ENCODE assay signal across 24 cellular contexts in genomic region chr20:16966276-16966880, GRCh38.
"Had no signal": no experiment of that assay in that cellular context is flagged by ENCODE, and none has a peak within 500 bp of the region (broad histone marks: within the 10 kb centered on the region; RNA-seq: fewer than 3 reads in every experiment).

No MANE protein-coding gene starts in this region.

- H3K9me3 Mint-ChIP-seq: activated B cell treated with CpG ODN at 0.5 μM for 24 hours had no signal

- H3K4me1 ChIP-seq: left lung, sigmoid colon had no signal

- H3K4me2 ChIP-seq: neural progenitor cell, smooth muscle cell had no signal

- ATAC-seq: activated CD4-positive, alpha-beta T cell treated with anti-CD3 and anti-CD28 coated beads for 36 hours; left lung; naive thymus-derived CD4-positive, alpha-beta T cell; stimulated activated naive B cell treated with anti-CD40 and anti-IgM and Interleukin-4, amounts not matched to agents 10 μg/mL and 1 μg/mL and 100 μg/mL, for 72 hours had no signal

- DNase-seq: activated B cell treated with CpG ODN at 0.5 μM for 24 hours; activated CD4-positive, alpha-beta memory T cell treated with anti-CD3 and anti-CD28 coated beads for 36 hours; activated CD4-positive, alpha-beta T cell treated with anti-CD3 and anti-CD28 coated beads for 36 hours; activated naive CD4-positive, alpha-beta T cell treated with Interleukin-2 at 50 U/mL for 16 hours; activated naive CD8-positive, alpha-beta T cell treated with anti-CD3 and anti-CD28 coated beads for 36 hours; activated T-cell treated with anti-CD3 and anti-CD28 coated beads, Interleukin-2, amount 50 U/mL, for 48 hours; amygdala; cerebellar nuclear complex; endodermal cell; foreskin fibroblast; left lung; naive thymus-derived CD4-positive, alpha-beta T cell; retina; sigmoid colon; stimulated activated CD4-positive, alpha-beta T cell treated with anti-CD3 and anti-CD28 coated beads, Interleukin-15, amount 100 ng/mL, for 24 hours; stimulated activated CD8-positive, alpha-beta memory T cell treated with anti-CD3 and anti-CD28 coated beads, Interleukin-4, amount 100 ng/mL, for 48 hours; stimulated activated naive B cell treated with anti-CD40 and anti-IgM and Interleukin-4, amounts not matched to agents 10 μg/mL and 1 μg/mL and 100 μg/mL, for 72 hours; T-helper 1 cell had no signal

- H3K27ac ChIP-seq: coronary artery, epithelial cell of prostate, left lung, neural progenitor cell, sigmoid colon had no signal

- H2AFZ ChIP-seq: neural progenitor cell had no signal

- H3K9me3 ChIP-seq: sigmoid colon had no signal

- H3K27me3 ChIP-seq: left lung, neural progenitor cell, sigmoid colon had no signal

- H3K27ac Mint-ChIP-seq: activated B cell treated with CpG ODN at 0.5 μM for 24 hours; activated CD4-positive, alpha-beta memory T cell treated with anti-CD3 and anti-CD28 coated beads for 36 hours; activated CD4-positive, alpha-beta T cell treated with anti-CD3 and anti-CD28 coated beads for 36 hours; activated naive CD8-positive, alpha-beta T cell treated with anti-CD3 and anti-CD28 coated beads for 36 hours; endodermal cell; naive thymus-derived CD4-positive, alpha-beta T cell; neural progenitor cell; stimulated activated naive B cell treated with anti-CD40 and anti-IgM and Interleukin-4, amounts not matched to agents 10 μg/mL and 1 μg/mL and 100 μg/mL, for 72 hours had no signal

- H3K9ac ChIP-seq: neural progenitor cell had no signal

- H3K27me3 Mint-ChIP-seq: activated B cell treated with CpG ODN at 0.5 μM for 24 hours; activated CD4-positive, alpha-beta memory T cell treated with anti-CD3 and anti-CD28 coated beads for 36 hours; activated CD4-positive, alpha-beta T cell treated with anti-CD3 and anti-CD28 coated beads for 36 hours; naive thymus-derived CD4-positive, alpha-beta T cell; stimulated activated naive B cell treated with anti-CD40 and anti-IgM and Interleukin-4, amounts not matched to agents 10 μg/mL and 1 μg/mL and 100 μg/mL, for 72 hours had no signal

- H3K4me3 ChIP-seq: coronary artery, left lung, lung, neural progenitor cell, sigmoid colon, smooth muscle cell had no signal

- FAIRE-seq: keratinocyte had no signal

- H3K4me1 Mint-ChIP-seq: activated B cell treated with CpG ODN at 0.5 μM for 24 hours; activated CD4-positive, alpha-beta T cell treated with anti-CD3 and anti-CD28 coated beads for 36 hours; activated naive CD8-positive, alpha-beta T cell treated with anti-CD3 and anti-CD28 coated beads for 36 hours; endodermal cell; naive thymus-derived CD4-positive, alpha-beta T cell; stimulated activated naive B cell treated with anti-CD40 and anti-IgM and Interleukin-4, amounts not matched to agents 10 μg/mL and 1 μg/mL and 100 μg/mL, for 72 hours had no signal

- H3K4me3 Mint-ChIP-seq: activated B cell treated with CpG ODN at 0.5 μM for 24 hours; activated CD4-positive, alpha-beta memory T cell treated with anti-CD3 and anti-CD28 coated beads for 36 hours; activated CD4-positive, alpha-beta T cell treated with anti-CD3 and anti-CD28 coated beads for 36 hours; activated naive CD8-positive, alpha-beta T cell treated with anti-CD3 and anti-CD28 coated beads for 36 hours; endodermal cell; naive thymus-derived CD4-positive, alpha-beta T cell; neural progenitor cell; stimulated activated naive B cell treated with anti-CD40 and anti-IgM and Interleukin-4, amounts not matched to agents 10 μg/mL and 1 μg/mL and 100 μg/mL, for 72 hours had no signal

- H3K36me3 ChIP-seq: left lung, neural progenitor cell, sigmoid colon had no signal
